Comparison of ENCODE assay signal across 10 cellular contexts in genomic region chr16:80144191-80144590, GRCh38.
DNase-seq lines count a peak whose midpoint lies in the region; ATAC-seq and TF ChIP-seq lines count a peak whose summit lies in the region.
"Had no signal": no experiment of that assay in that cellular context is flagged by ENCODE, and none has a peak within 500 bp of the region (broad histone marks: within the 10 kb centered on the region; RNA-seq: fewer than 3 reads in every experiment).

No MANE protein-coding gene starts in this region.

- H2BK15ac ChIP-seq in mesendoderm (replicated peaks; ENCODE audit: low read depth), result no peak overlapping the region

- no peak overlapping the region for H4K8ac ChIP-seq in mesendoderm (ENCODE audit: low read depth, low read length)

- no peaks in the 10 kb centered on the region for H3K4me1 ChIP-seq in foreskin keratinocyte
- H3K4me1 ChIP-seq in mesendoderm (ENCODE audit: control insufficient read depth, low read depth, low read length), result no peaks in the 10 kb centered on the region

- no peaks in the 10 kb centered on the region for H3K36me3 ChIP-seq in mesendoderm (ENCODE audit: control insufficient read depth, insufficient read depth, low read length)

- peaks cover 0 to 9% of the 10 kb centered on the region in 2 donors for H3K36me3 Mint-ChIP-seq in activated naive CD4-positive, alpha-beta T cell treated with anti-CD3 and anti-CD28 coated beads, Interleukin-2, amount 50 U/mL, for 72 hours

- H3K9me3 Mint-ChIP-seq in activated naive CD4-positive, alpha-beta T cell treated with anti-CD3 and anti-CD28 coated beads, Interleukin-2, amount 50 U/mL, for 72 hours, result peaks cover 8 to 18% of the 10 kb centered on the region in 2 donors

- intact Hi-C loops in cardiac septum (cut with DNase I), result no loop called here

- H3K27ac Mint-ChIP-seq in activated naive CD4-positive, alpha-beta T cell treated with anti-CD3 and anti-CD28 coated beads, Interleukin-2, amount 50 U/mL, for 72 hours, result no peak overlapping the region

- H3K79me1 ChIP-seq in mesendoderm (ENCODE audit: low read length), result no peaks in the 10 kb centered on the region

- H3K4me2 ChIP-seq in mesendoderm (ENCODE audit: low read length), result no peak overlapping the region

- H3K23ac ChIP-seq in mesendoderm (ENCODE audit: low read length), result no peak overlapping the region

- no peak overlapping the region for H3K18ac ChIP-seq in mesendoderm (ENCODE audit: low read length)

- H2AK5ac ChIP-seq in mesendoderm (ENCODE audit: low read length), result no peak overlapping the region

- H2BK5ac ChIP-seq in mesendoderm (ENCODE audit: low read length), result no peak overlapping the region

- peaks cover 4% of the 10 kb centered on the region for H3K27me3 ChIP-seq in foreskin keratinocyte
- no peaks in the 10 kb centered on the region for H3K27me3 ChIP-seq in mesendoderm (ENCODE audit: insufficient read depth, low read length, poor library complexity)

- no peaks in the 10 kb centered on the region for H3K79me2 ChIP-seq in mesendoderm (ENCODE audit: control insufficient read depth, insufficient read depth, low read length)

- TF ChIP-seq CTCF in foreskin keratinocyte (conservative IDR thresholded peaks at IDR 0.05), result no peak

- H3K56ac ChIP-seq in mesendoderm (ENCODE audit: low read length), result no peak overlapping the region

- peak; percentile 40 to 44 for DNase-seq in foreskin keratinocyte
- no peak for DNase-seq in cardiac septum (ENCODE audit: low spot score)
- no peak for DNase-seq in activated naive CD4-positive, alpha-beta T cell treated with anti-CD3 and anti-CD28 coated beads, Interleukin-2, amount 50 U/mL, for 72 hours (ENCODE audit: low spot score in 2 of 2)
- no peak for DNase-seq in mesendoderm
- DNase-seq in HCEC 1CT, result no peak
- DNase-seq: NCI-H2081 treated with DMSO at 0.1 percent for 48 hours, posterior cingulate gyrus had no signal

- H3K9ac ChIP-seq in mesendoderm (ENCODE audit: low read length), result no peak overlapping the region

- no peak overlapping the region for H3K4ac ChIP-seq in mesendoderm (ENCODE audit: low read depth, low read length)

- no peak overlapping the region for H4K5ac ChIP-seq in mesendoderm (ENCODE audit: low read length)

- no peak overlapping the region for H3K4me3 ChIP-seq in mesendoderm (ENCODE audit: low read length)

- ATAC-seq in GM18867 (IDR thresholded peaks at IDR 0.05; ENCODE audit: unreplicated experiment), result peak; percentile 100
- ATAC-seq in GM21717 (IDR thresholded peaks at IDR 0.05; ENCODE audit: unreplicated experiment), result peak; percentile 99
- ATAC-seq in HG03280 (IDR thresholded peaks at IDR 0.05; ENCODE audit: unreplicated experiment), result peak; percentile 100
- ATAC-seq in foreskin keratinocyte, result peak; percentile 61
- ATAC-seq in activated naive CD4-positive, alpha-beta T cell treated with anti-CD3 and anti-CD28 coated beads, Interleukin-2, amount 50 U/mL, for 72 hours, result no peak

- no peak overlapping the region for H2BK120ac ChIP-seq in mesendoderm (ENCODE audit: low read depth, low read length)

- no peak overlapping the region for H3K27ac ChIP-seq in foreskin keratinocyte
- H3K27ac ChIP-seq in mesendoderm (ENCODE audit: low read depth, low read length), result no peak overlapping the region

Comparison
In these comparisons a context has a peak if more than half of its experiments do, and no peak if none do; other contexts are left out.
1. ATAC-seq: peak in GM18867 (single experiment), GM21717 (single experiment), HG03280 (single experiment) and foreskin keratinocyte (single experiment); none in activated naive CD4-positive, alpha-beta T cell treated with anti-CD3 and anti-CD28 coated beads, Interleukin-2, amount 50 U/mL, for 72 hours (0 of 2).
2. DNase-seq: peak in foreskin keratinocyte (2 of 2); none in cardiac septum (single experiment), activated naive CD4-positive, alpha-beta T cell treated with anti-CD3 and anti-CD28 coated beads, Interleukin-2, amount 50 U/mL, for 72 hours (0 of 2), mesendoderm (single experiment) and HCEC 1CT (single experiment).